In genomic region chr12:114395755-114396152, GRCh38 we compare ENCODE assay signal across 1 cellular context.
TF ChIP-seq lines count a peak whose summit lies in the region.

No MANE protein-coding gene starts in this region.

TF ChIP-seq in H1, 55 proteins besides CTCF, POLR2A, EP300 and RAD21:
- TF ChIP-seq EZH2 (IDR thresholded peaks at IDR 0.05; ENCODE audit: low read depth, low read length, severe bottlenecking) = peak; percentile 83
- no peak for TF ChIP-seq BACH1 (IDR thresholded peaks at IDR 0.05; ENCODE audit: low read length)
- no peak for TF ChIP-seq KDM1A (IDR thresholded peaks at IDR 0.05; ENCODE audit: borderline replicate concordance, low read length)
- TF ChIP-seq RNF2 (IDR thresholded peaks at IDR 0.05; ENCODE audit: borderline replicate concordance, low read depth, low read length, missing control alignments, poor library complexity, severe bottlenecking) = peak; percentile 88
TF ChIP-seq in H1: peak in this region for 2.
